ENCODE assay signal across 8 cellular contexts in the genomic region with DNA sequence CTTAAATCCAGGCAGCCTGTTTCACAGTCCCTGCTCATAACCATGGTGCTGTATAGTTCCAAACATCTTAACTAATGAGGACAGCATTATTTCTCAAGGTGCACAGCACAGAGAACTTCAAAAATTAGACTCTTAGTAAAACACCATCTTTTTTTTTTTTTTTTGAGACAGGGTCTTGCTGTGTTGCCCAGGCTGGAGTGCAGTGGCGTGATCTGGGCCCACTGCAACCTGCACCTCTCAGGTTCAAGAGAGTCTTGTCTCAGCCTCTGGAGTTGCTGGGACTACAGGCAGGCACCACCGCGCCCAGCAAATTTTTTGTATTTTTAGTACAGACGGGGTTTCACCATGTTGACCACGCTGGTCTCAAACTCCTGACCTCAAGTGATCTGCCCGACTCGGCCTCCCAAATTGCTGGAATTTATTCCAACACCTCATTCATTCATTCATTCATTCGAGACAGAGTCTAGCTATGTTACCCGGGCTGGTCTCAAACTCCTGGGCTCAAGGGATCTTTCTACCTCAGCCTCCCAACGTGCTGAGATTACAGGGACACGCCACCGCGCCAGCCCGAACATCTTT. TPM values are rescaled to one million over a fixed set of nuclear protein-coding genes. Genes with fewer than 3 reads are reported as not detected.
A peak's percentile ranks its signal among the peaks of the same experiment; 100 is the strongest.
DNase-seq lines count a peak whose midpoint lies in the region; ATAC-seq, FAIRE-seq and TF ChIP-seq lines count a peak whose summit lies in the region.

No MANE protein-coding gene starts in this region.

- H3K9me3 Mint-ChIP-seq in astrocyte (ENCODE audit: unreplicated experiment), result no peaks in the 10 kb centered on the region

- peak overlapping the region; percentile 96 for H3K4me2 ChIP-seq in astrocyte (ENCODE audit: low read length)

- no peaks in the 10 kb centered on the region for H3K9me3 ChIP-seq in heart left ventricle
- H3K9me3 ChIP-seq in astrocyte (ENCODE audit: insufficient read depth, low read depth, low read length), result no peaks in the 10 kb centered on the region
- H3K9me3 ChIP-seq in lower lobe of right lung, result no peaks in the 10 kb centered on the region

- H3K4me3 ChIP-seq in heart left ventricle (peak overlapping the region; percentile 56 to 90 (median 74)), astrocyte (ENCODE audit: insufficient read depth, low read depth, low read length) (peak overlapping the region; percentile 87), lower lobe of right lung (peak overlapping the region; percentile 94), urinary bladder (ENCODE audit: low read depth, low read length) (peak overlapping the region; percentile 55)

- peak overlapping the region; percentile 96 for H3K4me3 Mint-ChIP-seq in astrocyte (ENCODE audit: unreplicated experiment)

- H3K27me3 ChIP-seq in heart left ventricle (no peaks in the 10 kb centered on the region), astrocyte (ENCODE audit: insufficient read depth, low read length) (no peaks in the 10 kb centered on the region), lower lobe of right lung (ENCODE audit: low read depth) (no peaks in the 10 kb centered on the region)

- TF ChIP-seq POLR2A in heart left ventricle (IDR thresholded peaks at IDR 0.05), result no peak

- DNase-seq in heart left ventricle (no peak), left ventricle myocardium superior (no peak), astrocyte (ENCODE audit: low read depth) (peak; percentile 1), lower lobe of right lung (no peak), NCI-H187 (lab: John Stamatoyannopoulos, UW) (no peak)
- DNase-seq in activated CD8-positive, alpha-beta memory T cell treated with anti-CD3 and anti-CD28 coated beads, Interleukin-2, amount 50 U/mL, for 48 hours, result no peak

- intact Hi-C loops in heart left ventricle (cut with DNase I), result loop anchor here in 7 of 10 donors (5.0 to 10.0 kb wide), 5 partner anchors 54 to 127 kb away; partner anchors contain the start of genes ANXA11 (in 4 of the 7) and PLAC9 (in 3 of the 7)
- intact Hi-C loops in left ventricle myocardium superior (cut with micrococcal nuclease), result no loop called here
- intact Hi-C loops in lower lobe of right lung (cut with DNase I), result no loop called here

- no peak for ATAC-seq in heart left ventricle
- no peak for ATAC-seq in left ventricle myocardium superior
- ATAC-seq in lower lobe of right lung, result no peak
- no peak for ATAC-seq in HG02763 (IDR thresholded peaks at IDR 0.05; ENCODE audit: unreplicated experiment)

- H3K27me3 Mint-ChIP-seq in astrocyte (ENCODE audit: low read depth, unreplicated experiment), result no peaks in the 10 kb centered on the region

- FAIRE-seq in astrocyte (lab: Jason Lieb, UNC), result no peak

- H3K36me3 ChIP-seq in heart left ventricle, result peaks cover 0 to 14% (median 11%) of the 10 kb centered on the region in 9 donors
- no peaks in the 10 kb centered on the region for H3K36me3 ChIP-seq in astrocyte (ENCODE audit: insufficient read depth, low read length)
- no peaks in the 10 kb centered on the region for H3K36me3 ChIP-seq in lower lobe of right lung
- H3K36me3 ChIP-seq in urinary bladder (ENCODE audit: insufficient read depth), result no peaks in the 10 kb centered on the region

- peaks cover 0 to 20% (median 14%) of the 10 kb centered on the region in 12 donors for H3K4me1 ChIP-seq in heart left ventricle
- H3K4me1 ChIP-seq in astrocyte (ENCODE audit: insufficient read depth, low read length), result peaks cover 5% of the 10 kb centered on the region
- peaks cover 20% of the 10 kb centered on the region for H3K4me1 ChIP-seq in lower lobe of right lung
- no peaks in the 10 kb centered on the region for H3K4me1 ChIP-seq in urinary bladder (ENCODE audit: insufficient read depth)

- peak overlapping the region; percentile 95 for H2AFZ ChIP-seq in astrocyte (ENCODE audit: low read depth, low read length)

- peaks cover 2% of the 10 kb centered on the region for H3K36me3 Mint-ChIP-seq in astrocyte (ENCODE audit: low read depth, unreplicated experiment)

- H3K79me2 ChIP-seq in astrocyte (ENCODE audit: insufficient read depth, low read length), result no peaks in the 10 kb centered on the region

- whole genome bisulfite sequencing in heart left ventricle, 4 donors, result 39 to 50% (median 44%) methylated on average over 9 to 14 of the region's 14 CpGs
- WGBS in urinary bladder, result 35% methylated on average over 14 of the region's 14 CpGs

- H3K27ac ChIP-seq in heart left ventricle, result peak overlapping the region; percentile 92 to 99 (median 95)
- peak overlapping the region; percentile 86 for H3K27ac ChIP-seq in astrocyte (ENCODE audit: low read depth, low read length)
- peak overlapping the region; percentile 99 for H3K27ac ChIP-seq in lower lobe of right lung
- H3K27ac ChIP-seq in urinary bladder (ENCODE audit: low read depth), result peak overlapping the region; percentile 86

- TF ChIP-seq CTCF in heart left ventricle (IDR thresholded peaks at IDR 0.05), result no peak
- no peak for TF ChIP-seq CTCF in astrocyte (IDR thresholded peaks at IDR 0.05; ENCODE audit: insufficient read depth, low read depth, low read length)
- TF ChIP-seq CTCF in lower lobe of right lung (IDR thresholded peaks at IDR 0.05), result no peak

- H4K20me1 ChIP-seq in astrocyte (ENCODE audit: insufficient read depth, low read length), result no peaks in the 10 kb centered on the region

- H3K27ac Mint-ChIP-seq in astrocyte (ENCODE audit: unreplicated experiment), result peak overlapping the region; percentile 53

- no peaks in the 10 kb centered on the region for H3K4me1 Mint-ChIP-seq in astrocyte (ENCODE audit: low read depth, unreplicated experiment)

- peak overlapping the region; percentile 89 for H3K9ac ChIP-seq in astrocyte (ENCODE audit: low read length)

RNA-seq across cellular contexts. Expression of gene TMEM254, which starts 0.5 kb away (rescaled TPM):
- total RNA-seq in heart left ventricle, result 10 to 100 TPM in 3 of 9 donors, 1 to 10 TPM in 6; 4.7 to 13.4 (median 7.0) TPM
- polyA plus RNA-seq in heart left ventricle, result 1 to 10 TPM; 6.4 to 8.1 TPM
- 6.9 TPM for total RNA-seq in left ventricle myocardium superior
- total RNA-seq in astrocyte, result 14.3 and 15.1 TPM in 2 replicates
- 18.6 TPM for total RNA-seq in lower lobe of right lung
- 14.8 TPM for total RNA-seq in urinary bladder
- 18.3 TPM for polyA plus RNA-seq in urinary bladder

RNA-seq across cellular contexts. Expression of gene PLAC9, which starts 54.6 kb away (rescaled TPM):
- 10 to 100 TPM; 16.5 to 51.6 (median 25.1) TPM for total RNA-seq in heart left ventricle
- polyA plus RNA-seq in heart left ventricle, result 10 to 100 TPM; 26.5 to 45.8 TPM
- 23.2 TPM for total RNA-seq in left ventricle myocardium superior
- 1.5 and 2.3 TPM in 2 replicates for total RNA-seq in astrocyte
- total RNA-seq in lower lobe of right lung, result 38.0 TPM
- total RNA-seq in urinary bladder, result 64.9 TPM
- 54.3 TPM for polyA plus RNA-seq in urinary bladder

Comparison
In these comparisons a context has a peak if more than half of its experiments do, and no peak if none do; other contexts are left out.
1. intact Hi-C loops: an anchor here in heart left ventricle (5.0 to 10.0 kb wide); none called in left ventricle myocardium superior and lower lobe of right lung.